In genomic region chrX:122913134-122913533, GRCh38 we compare ENCODE assay signal across 30 cellular contexts.
"Had no signal": no experiment of that assay in that cellular context is flagged by ENCODE, and none has a peak within 500 bp of the region (broad histone marks: within the 10 kb centered on the region; RNA-seq: fewer than 3 reads in every experiment).

No MANE protein-coding gene starts in this region.

- H3K4me3 ChIP-seq: cardiac muscle cell, colonic mucosa, SJCRH30, SK-N-MC had no signal

- H3K27ac ChIP-seq: cardiac muscle cell, colonic mucosa, SJCRH30, SK-N-MC had no signal

- H3K4me1 ChIP-seq: colonic mucosa, SJCRH30 had no signal

- H3K27ac Mint-ChIP-seq: activated CD4-positive, alpha-beta T cell treated with anti-CD3 and anti-CD28 coated beads, Interleukin-2, amount 10 ng/mL, durations not matched to agents 24 days and 14 days; activated CD8-positive, alpha-beta T cell treated with anti-CD3 and anti-CD28 coated beads for 36 hours; activated naive CD8-positive, alpha-beta T cell treated with anti-CD3 and anti-CD28 coated beads for 36 hours; activated T-cell treated with anti-CD3 and anti-CD28 coated beads, Interleukin-2, amount 50 U/mL, for 72 hours; activated T-helper 17 cell treated with anti-CD3 and anti-CD28 coated beads, Interleukin-2, amount 50 U/mL, for 72 hours had no signal

- H3K4me1 Mint-ChIP-seq: activated CD4-positive, alpha-beta T cell treated with anti-CD3 and anti-CD28 coated beads, Interleukin-2, amount 10 ng/mL, durations not matched to agents 24 days and 14 days; activated naive CD8-positive, alpha-beta T cell treated with anti-CD3 and anti-CD28 coated beads for 36 hours; activated T-helper 17 cell treated with anti-CD3 and anti-CD28 coated beads, Interleukin-2, amount 50 U/mL, for 72 hours; central memory CD8-positive, alpha-beta T cell had no signal

- H3K36me3 Mint-ChIP-seq: activated naive CD8-positive, alpha-beta T cell treated with anti-CD3 and anti-CD28 coated beads for 36 hours had no signal

- H3K9me3 ChIP-seq: colonic mucosa, SJCRH30 had no signal

- ATAC-seq: activated CD8-positive, alpha-beta T cell treated with anti-CD3 and anti-CD28 coated beads for 36 hours; activated T-cell treated with anti-CD3 and anti-CD28 coated beads, Interleukin-2, amount 50 U/mL, for 72 hours; activated T-helper 17 cell treated with anti-CD3 and anti-CD28 coated beads, Interleukin-2, amount 50 U/mL, for 72 hours; Panc1 had no signal

- H3K27me3 Mint-ChIP-seq: activated CD4-positive, alpha-beta T cell treated with anti-CD3 and anti-CD28 coated beads, Interleukin-2, amount 10 ng/mL, durations not matched to agents 24 days and 14 days; activated CD8-positive, alpha-beta T cell treated with anti-CD3 and anti-CD28 coated beads for 36 hours; activated naive CD8-positive, alpha-beta T cell treated with anti-CD3 and anti-CD28 coated beads for 36 hours; activated T-helper 17 cell treated with anti-CD3 and anti-CD28 coated beads, Interleukin-2, amount 50 U/mL, for 72 hours; central memory CD8-positive, alpha-beta T cell had no signal

- H3K9me3 Mint-ChIP-seq: activated CD4-positive, alpha-beta T cell treated with anti-CD3 and anti-CD28 coated beads, Interleukin-2, amount 10 ng/mL, durations not matched to agents 24 days and 14 days; activated CD8-positive, alpha-beta T cell treated with anti-CD3 and anti-CD28 coated beads for 36 hours; central memory CD8-positive, alpha-beta T cell had no signal

- H3K4me3 Mint-ChIP-seq: activated CD4-positive, alpha-beta T cell treated with anti-CD3 and anti-CD28 coated beads, Interleukin-2, amount 10 ng/mL, durations not matched to agents 24 days and 14 days; activated CD8-positive, alpha-beta T cell treated with anti-CD3 and anti-CD28 coated beads for 36 hours; activated naive CD8-positive, alpha-beta T cell treated with anti-CD3 and anti-CD28 coated beads for 36 hours; activated T-cell treated with anti-CD3 and anti-CD28 coated beads, Interleukin-2, amount 50 U/mL, for 72 hours; activated T-helper 17 cell treated with anti-CD3 and anti-CD28 coated beads, Interleukin-2, amount 50 U/mL, for 72 hours; central memory CD8-positive, alpha-beta T cell had no signal

- DNase-seq: activated CD4-positive, alpha-beta T cell treated with anti-CD3 and anti-CD28 coated beads, Interleukin-2, amount 10 ng/mL, durations not matched to agents 24 days and 14 days; activated CD4-positive, alpha-beta T cell treated with anti-CD3 and anti-CD28 coated beads, Interleukin-2, amount 50 U/mL, for 4 hours; activated CD8-positive, alpha-beta T cell treated with anti-CD3 and anti-CD28 coated beads for 36 hours; activated effector memory CD4-positive, alpha-beta T cell treated with anti-CD3 and anti-CD28 coated beads, Interleukin-2, amount 50 U/mL, for 16 hours; activated naive CD4-positive, alpha-beta T cell; activated naive CD4-positive, alpha-beta T cell treated with anti-CD3 and anti-CD28 coated beads, Interleukin-2, amount 50 U/mL, for 16 hours; activated naive CD8-positive, alpha-beta T cell treated with anti-CD3 and anti-CD28 coated beads for 36 hours; activated T-cell treated with anti-CD3 and anti-CD28 coated beads, Interleukin-2, amount 50 U/mL, for 1 hour; activated T-cell treated with anti-CD3 and anti-CD28 coated beads, Interleukin-2, amount 50 U/mL, for 72 hours; amniotic stem cell; aorta; colonic mucosa; NCI-H1092 treated with DMSO at 0.1 percent for 48 hours; NCI-H1417; NCI-H146; NCI-H187; NCI-H2081 treated with DMSO at 0.1 percent for 48 hours; NCI-H345; NCI-H524 treated with DMSO at 0.1 percent for 48 hours; NK-92 treated with Interleukin-12 subunit alpha and Interleukin-12 subunit beta, amount 100 ng/mL, for 24 hours; OCI-M1; SHP77; SJCRH30; T1000 had no signal

- FAIRE-seq: TTC549 had no signal

- H3K36me3 ChIP-seq: cardiac muscle cell, colonic mucosa, SJCRH30 had no signal

- H3K27me3 ChIP-seq: cardiac muscle cell, colonic mucosa, SJCRH30 had no signal
